Comparison of ENCODE assay signal across 14 cellular contexts in genomic region chr6:129317931-129318820, GRCh38.
DNase-seq lines count a peak whose midpoint lies in the region; FAIRE-seq and TF ChIP-seq lines count a peak whose summit lies in the region.
"Had no signal": no experiment of that assay in that cellular context is flagged by ENCODE, and none has a peak within 500 bp of the region (broad histone marks: within the 10 kb centered on the region; RNA-seq: fewer than 3 reads in every experiment).

No MANE protein-coding gene starts in this region.

- DNase-seq in AG10803 (ENCODE audit: low read depth): peak; percentile 69
- DNase-seq in iris pigment epithelial cell (ENCODE audit: low read depth): peak; percentile 81
- DNase-seq in GM12892 (ENCODE audit: insufficient read length): no peak
- no peak for DNase-seq in SHP77 treated with DMSO at 0.1 percent for 48 hours (lab: John Stamatoyannopoulos, UW)
- no peak for DNase-seq in amniotic stem cell (lab: John Stamatoyannopoulos, UW)
- no peak for DNase-seq in GM19239 (ENCODE audit: insufficient read length, low spot score)
- DNase-seq: activated T-cell treated with anti-CD3 and anti-CD28 coated beads, Interleukin-2, amount 50 U/mL, for 4 hours; CD4-positive, alpha-beta memory T cell; effector memory CD8-positive, alpha-beta T cell; NCI-H1930; nephron progenitor cell; T-helper 2 cell had no signal

- peak overlapping the region; percentile 64 for H3K9ac ChIP-seq in HUES64 (ENCODE audit: low read depth, low read length)

- 0 out of 2 replicates have a peak, but pooled peaks cover 6% of the 10 kb centered on the region for H3K36me3 ChIP-seq in HUES64 (ENCODE audit: insufficient read depth, low read length)

- TF ChIP-seq CTCF in AG10803 (conservative IDR thresholded peaks at IDR 0.05; ENCODE audit: low read length) (no peak), brain (conservative IDR thresholded peaks at IDR 0.05) (no peak)

- no peaks in the 10 kb centered on the region for H3K36me3 Mint-ChIP-seq in brain

- H3K4me3 Mint-ChIP-seq in brain: peak overlapping the region; percentile 15 to 50 (median 35)
- H3K4me3 Mint-ChIP-seq: activated T-cell treated with anti-CD3 and anti-CD28 coated beads, Interleukin-2, amount 50 U/mL, for 4 hours; CD4-positive, alpha-beta memory T cell; effector memory CD8-positive, alpha-beta T cell; nephron progenitor cell had no signal

- TF ChIP-seq POLR2A in GM12892 (IDR thresholded peaks at IDR 0.05; ENCODE audit: low read depth, low read length): no peak

- H3K27ac ChIP-seq in HUES64 (ENCODE audit: low read depth, low read length): peak overlapping the region; percentile 86

- peak overlapping the region in 3 of 5 experiments; percentile 65 to 73 (median 73) for H3K27ac Mint-ChIP-seq in brain
- H3K27ac Mint-ChIP-seq: CD4-positive, alpha-beta memory T cell; effector memory CD8-positive, alpha-beta T cell; nephron progenitor cell had no signal

- H3K27me3 ChIP-seq in HUES64 (ENCODE audit: insufficient read depth, low read length): no peaks in the 10 kb centered on the region

- H3K27me3 Mint-ChIP-seq in brain: peaks cover 4% of the 10 kb centered on the region

- no peak overlapping the region for H3K4me3 ChIP-seq in AG10803 (ENCODE audit: low read length)
- H3K4me3 ChIP-seq in HUES64 (ENCODE audit: low read length): peak overlapping the region; percentile 30; the same call in 1 of the 2 replicates

- no peaks in the 10 kb centered on the region for H3K9me3 ChIP-seq in HUES64 (ENCODE audit: insufficient read depth, low read depth, low read length)

- FAIRE-seq in GM12892 (lab: Jason Lieb, UNC) (no peak), GM19239 (lab: Jason Lieb, UNC) (no peak)

- WGBS in HUES64: 9% methylated on average over 2 of the region's 3 CpGs

- peaks cover 45% of the 10 kb centered on the region for H3K4me1 ChIP-seq in HUES64 (ENCODE audit: insufficient read depth, low read length)

- H3K4me1 Mint-ChIP-seq in brain: peaks cover 29% of the 10 kb centered on the region

- H3K9me3 Mint-ChIP-seq in brain: no peaks in the 10 kb centered on the region
- H3K9me3 Mint-ChIP-seq: activated T-cell treated with anti-CD3 and anti-CD28 coated beads, Interleukin-2, amount 50 U/mL, for 4 hours; CD4-positive, alpha-beta memory T cell; effector memory CD8-positive, alpha-beta T cell; nephron progenitor cell had no signal

Comparison
In these comparisons a context has a peak if more than half of its experiments do, and no peak if none do; other contexts are left out.
1. DNase-seq: peak in AG10803 (single experiment) and iris pigment epithelial cell (single experiment); none in GM12892 (single experiment), SHP77 treated with DMSO at 0.1 percent for 48 hours (single experiment), amniotic stem cell (single experiment) and GM19239 (single experiment).